Comparison of ENCODE assay signal across 7 cellular contexts in the genomic region with DNA sequence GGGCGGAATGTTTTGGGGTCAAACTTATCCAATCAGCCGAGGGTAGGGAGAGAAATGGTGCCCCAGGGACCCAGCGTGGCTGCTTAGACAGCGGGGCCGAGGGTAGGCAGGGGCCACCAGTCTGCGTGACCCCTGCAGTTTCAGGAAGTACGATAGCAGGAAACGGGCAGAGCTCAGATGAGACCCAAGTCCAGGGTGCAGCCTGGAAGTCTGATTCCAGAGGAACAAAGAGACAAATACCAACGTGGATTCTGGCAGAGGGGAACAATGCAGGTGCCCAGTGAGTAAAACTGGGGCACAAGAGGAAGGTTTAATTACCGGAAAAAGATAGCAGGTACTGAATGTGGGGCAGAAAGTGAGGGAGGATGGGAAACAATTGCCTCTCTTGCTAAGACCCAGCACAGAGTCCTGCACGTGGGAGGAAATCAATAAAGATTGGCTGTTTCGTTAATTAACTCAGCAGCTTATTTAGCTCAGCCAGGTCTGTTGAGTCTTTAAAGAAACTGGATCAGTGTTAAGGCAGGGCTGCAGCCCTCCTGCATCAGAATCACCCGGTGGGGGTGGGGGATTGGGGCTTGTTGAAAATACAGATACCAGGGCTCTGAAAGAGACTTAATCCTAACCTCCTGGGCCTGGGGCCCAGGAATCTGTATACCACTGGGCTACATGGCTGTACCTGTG. TPM values are rescaled to one million over a fixed set of nuclear protein-coding genes. Genes with fewer than 3 reads are reported as not detected.
DNase-seq lines count a peak whose midpoint lies in the region; ATAC-seq and TF ChIP-seq lines count a peak whose summit lies in the region.

No MANE protein-coding gene starts in this region.

- H3K27ac ChIP-seq in esophagus muscularis mucosa (replicated peaks in 1 of 4), result peak overlapping the region; percentile 9 to 52 (median 45)
- H3K27ac ChIP-seq in spleen, result peak overlapping the region in 7 of 8 donors; percentile 54 to 90 (median 82)

- peak; percentile 66 for ATAC-seq in GM21447 (IDR thresholded peaks at IDR 0.05; ENCODE audit: unreplicated experiment)

- no peaks in the 10 kb centered on the region for H3K36me3 ChIP-seq in esophagus muscularis mucosa
- H3K36me3 ChIP-seq in spleen, result peaks cover 0 to 7% (median 0%) of the 10 kb centered on the region in 6 donors

- H3K4me1 ChIP-seq in esophagus muscularis mucosa (no peaks in the 10 kb centered on the region), spleen (peaks cover 0 to 82% (median 42%) of the 10 kb centered on the region in 6 donors)

- H3K27me3 ChIP-seq in esophagus muscularis mucosa, result peaks cover 0 to 7% (median 0%) of the 10 kb centered on the region in 4 donors
- H3K27me3 ChIP-seq in spleen (replicated peaks in 1 of 7), result no peaks in the 10 kb centered on the region

- TF ChIP-seq POLR2A in NB4 (IDR thresholded peaks at IDR 0.05; ENCODE audit: extremely low read depth, insufficient read length) (peak; percentile 78), esophagus muscularis mucosa (IDR thresholded peaks at IDR 0.05; ENCODE audit: low read depth) (no peak), spleen (IDR thresholded peaks at IDR 0.05) (no peak)

- no peak for TF ChIP-seq EP300 in esophagus muscularis mucosa (IDR thresholded peaks at IDR 0.05)

- H3K9me3 ChIP-seq in esophagus muscularis mucosa, result no peaks in the 10 kb centered on the region
- H3K9me3 ChIP-seq in spleen, result no peaks in the 10 kb centered on the region

- DNase-seq in NB4 (ENCODE audit: low read depth) (peak; percentile 99), esophagus muscularis mucosa (ENCODE audit: extremely low spot score) (no peak), spleen (peak; percentile 81), NCI-H1436 (lab: John Stamatoyannopoulos, UW) (no peak), NCI-H1105 (lab: John Stamatoyannopoulos, UW) (no peak)
- DNase-seq in activated CD4-positive, alpha-beta T cell treated with anti-CD3 and anti-CD28 coated beads, Interleukin-2, amount 50 U/mL, for 4 hours, result no peak

- TF ChIP-seq CTCF in NB4 (IDR thresholded peaks at IDR 0.05; ENCODE audit: low read depth, low read length) (no peak), esophagus muscularis mucosa (IDR thresholded peaks at IDR 0.05) (no peak), spleen (IDR thresholded peaks at IDR 0.05 in 8 of 11, conservative IDR thresholded peaks at IDR 0.05 in 3 of 11) (no peak)

- H3K4me3 ChIP-seq in NB4 (ENCODE audit: low read depth, low read length) (peak overlapping the region; percentile 83), esophagus muscularis mucosa (peak overlapping the region; percentile 22 to 43 (median 34)), spleen (peak overlapping the region in 7 of 8 donors; percentile 6 to 62 (median 30))

- WGBS in esophagus muscularis mucosa, result 34% methylated on average over 13 of the region's 13 CpGs
- WGBS in spleen, 5 donors, result 13 to 19% (median 17%) methylated on average over 13 of the region's 13 CpGs

- intact Hi-C loops in esophagus muscularis mucosa (cut with DNase I), result no loop called here
- intact Hi-C loops in spleen (cut with DNase I; ENCODE audit: low total_unique reads), result no loop called here

RNA-seq across cellular contexts. Expression of gene NFE2L3, which starts 50.4 kb away (rescaled TPM):
- total RNA-seq in esophagus muscularis mucosa (1 to 10 TPM; 1.5 to 2.7 (median 2.5) TPM), spleen (10 to 100 TPM in 4 of 7 donors, 1 to 10 TPM in 3; 6.2 to 12.7 (median 10.1) TPM)
- 1 to 10 TPM; 4.9 to 6.5 (median 5.9) TPM for polyA plus RNA-seq in spleen

Comparison
In these comparisons a context has a peak if more than half of its experiments do, and no peak if none do; other contexts are left out.
1. DNase-seq: peak in NB4 (single experiment) and spleen (single experiment); none in esophagus muscularis mucosa (single experiment), NCI-H1436 (single experiment), NCI-H1105 (single experiment) and activated CD4-positive, alpha-beta T cell treated with anti-CD3 and anti-CD28 coated beads, Interleukin-2, amount 50 U/mL, for 4 hours (0 of 2).
2. H3K4me3 ChIP-seq: peak in every context shown above with its lines; median percentile 83 in NB4; 34 in esophagus muscularis mucosa; 30 in spleen.